8 cellular contexts compared by ENCODE assay signal in the genomic region with DNA sequence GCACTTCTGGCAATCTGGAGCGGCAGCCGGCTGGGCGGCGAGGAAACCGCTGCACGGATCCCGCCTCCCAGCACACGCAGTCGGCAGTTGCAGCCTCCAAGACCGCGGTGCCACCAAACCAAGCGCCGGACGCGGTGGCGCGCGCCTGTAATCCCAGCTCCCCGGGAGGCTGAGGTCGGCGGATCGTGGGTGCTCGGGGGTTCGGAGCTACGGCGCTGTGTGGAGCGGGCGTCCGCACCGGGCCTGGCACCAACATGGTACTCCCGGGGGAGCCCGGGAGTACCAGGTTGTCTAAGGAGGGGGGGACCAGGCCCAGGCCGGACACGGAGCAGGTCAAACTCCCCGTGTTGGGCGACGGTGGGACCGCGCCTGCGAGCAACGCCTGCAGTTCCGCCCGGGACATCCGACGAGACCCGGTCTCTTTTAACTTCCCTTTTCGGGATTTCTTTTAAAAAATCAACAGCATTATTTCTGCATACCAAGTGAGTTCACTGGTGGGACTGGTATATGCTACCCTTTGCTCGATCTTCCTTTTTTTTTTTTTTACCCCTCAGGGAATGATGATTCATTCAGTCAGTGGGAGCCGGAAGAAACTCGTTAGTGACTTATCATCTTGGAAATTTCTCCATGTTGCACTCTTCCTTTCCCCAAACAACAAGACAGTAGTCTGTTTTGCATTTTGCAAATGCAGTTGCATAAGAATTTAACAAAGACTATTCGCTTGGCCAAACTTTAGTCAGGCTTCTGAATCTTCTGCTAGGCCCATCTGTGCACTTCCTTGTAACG. TPM values are rescaled to one million over a fixed set of nuclear protein-coding genes. Genes with fewer than 3 reads are reported as not detected.
DNase-seq lines count a peak whose midpoint lies in the region; ATAC-seq lines count a peak whose summit lies in the region.

No MANE protein-coding gene starts in this region.

- no peaks in the 10 kb centered on the region for H3K36me3 ChIP-seq in SJCRH30

- no peaks in the 10 kb centered on the region for H3K9me3 Mint-ChIP-seq in activated T-cell treated with anti-CD3 and anti-CD28 coated beads, Interleukin-2, amount 50 U/mL, for 4 hours
- peaks cover 3% of the 10 kb centered on the region for H3K9me3 Mint-ChIP-seq in stimulated activated memory B cell treated with anti-CD40 and anti-IgM and Interleukin-4, amounts not matched to agents 10 μg/mL and 1 μg/mL and 100 μg/mL, for 72 hours

- H3K36me3 Mint-ChIP-seq in activated T-cell treated with anti-CD3 and anti-CD28 coated beads, Interleukin-2, amount 50 U/mL, for 4 hours (ENCODE audit: insufficient read depth): no peaks in the 10 kb centered on the region
- no peaks in the 10 kb centered on the region for H3K36me3 Mint-ChIP-seq in stimulated activated memory B cell treated with anti-CD40 and anti-IgM and Interleukin-4, amounts not matched to agents 10 μg/mL and 1 μg/mL and 100 μg/mL, for 72 hours

- no peaks in the 10 kb centered on the region for H3K9me3 ChIP-seq in SJCRH30 (replicated peaks)

- peaks cover 43% of the 10 kb centered on the region for H3K27me3 Mint-ChIP-seq in activated T-cell treated with anti-CD3 and anti-CD28 coated beads, Interleukin-2, amount 50 U/mL, for 4 hours (ENCODE audit: low read depth)
- H3K27me3 Mint-ChIP-seq in stimulated activated memory B cell treated with anti-CD40 and anti-IgM and Interleukin-4, amounts not matched to agents 10 μg/mL and 1 μg/mL and 100 μg/mL, for 72 hours: peaks cover 47% of the 10 kb centered on the region

- no peaks in the 10 kb centered on the region for H3K27me3 ChIP-seq in SJCRH30

- H3K4me1 Mint-ChIP-seq in activated T-cell treated with anti-CD3 and anti-CD28 coated beads, Interleukin-2, amount 50 U/mL, for 4 hours (ENCODE audit: low read depth): peaks cover 29% of the 10 kb centered on the region
- H3K4me1 Mint-ChIP-seq in stimulated activated memory B cell treated with anti-CD40 and anti-IgM and Interleukin-4, amounts not matched to agents 10 μg/mL and 1 μg/mL and 100 μg/mL, for 72 hours: peaks cover 47% of the 10 kb centered on the region

- H3K4me1 ChIP-seq in SJCRH30: no peaks in the 10 kb centered on the region

- no peak overlapping the region for H3K4me3 ChIP-seq in SJCRH30

- peak; percentile 23 to 32 for ATAC-seq in activated T-cell treated with anti-CD3 and anti-CD28 coated beads, Interleukin-2, amount 50 U/mL, for 4 hours
- ATAC-seq in left cardiac atrium (no peak), HG02840 (IDR thresholded peaks at IDR 0.05; ENCODE audit: low FRiP score, unreplicated experiment) (no peak), HG02798 (IDR thresholded peaks at IDR 0.05; ENCODE audit: poor library complexity, unreplicated experiment) (no peak)
- peak; percentile 25 for ATAC-seq in stimulated activated memory B cell treated with anti-CD40 and anti-IgM and Interleukin-4, amounts not matched to agents 10 μg/mL and 1 μg/mL and 100 μg/mL, for 72 hours

- intact Hi-C loops in left cardiac atrium (cut with DNase I): loop anchor here in 1 of 2 donors (10.0 kb wide), 1 partner anchor 93 kb away; no protein-coding TSS in a partner anchor

- peak overlapping the region; percentile 76 for H3K4me3 Mint-ChIP-seq in activated T-cell treated with anti-CD3 and anti-CD28 coated beads, Interleukin-2, amount 50 U/mL, for 4 hours
- H3K4me3 Mint-ChIP-seq in stimulated activated memory B cell treated with anti-CD40 and anti-IgM and Interleukin-4, amounts not matched to agents 10 μg/mL and 1 μg/mL and 100 μg/mL, for 72 hours: peak overlapping the region; percentile 78

- peak; percentile 65 for DNase-seq in activated CD8-positive, alpha-beta memory T cell treated with anti-CD3 and anti-CD28 coated beads for 24 hours
- DNase-seq in activated CD8-positive, alpha-beta memory T cell treated with anti-CD3 and anti-CD28 coated beads, Interleukin-2, amount 50 U/mL, for 4 hours: no peak
- no peak for DNase-seq in activated T-cell treated with anti-CD3 and anti-CD28 coated beads, Interleukin-2, amount 50 U/mL, for 4 hours
- DNase-seq in left cardiac atrium: peak; percentile 39
- no peak for DNase-seq in SJCRH30

- H3K27ac ChIP-seq in SJCRH30: no peak overlapping the region

- H3K27ac Mint-ChIP-seq in stimulated activated memory B cell treated with anti-CD40 and anti-IgM and Interleukin-4, amounts not matched to agents 10 μg/mL and 1 μg/mL and 100 μg/mL, for 72 hours: peak overlapping the region; percentile 16

RNA-seq across cellular contexts. Expression of gene ZNF311, which starts 27.6 kb away (rescaled TPM):
- under 1 TPM; 0.48 to 0.53 (median 0.52) TPM for total RNA-seq in activated T-cell treated with anti-CD3 and anti-CD28 coated beads, Interleukin-2, amount 50 U/mL, for 4 hours
- total RNA-seq in left cardiac atrium: under 1 TPM; 0.37 to 0.68 TPM
- not detected in 2 replicates for total RNA-seq in SJCRH30 (2014; rRNA removed; shearing (Covaris generic))

RNA-seq across cellular contexts. Expression of gene TRIM27, which starts 53.8 kb away (rescaled TPM):
- 10 to 100 TPM; 54.7 to 64.4 (median 58.4) TPM for total RNA-seq in activated T-cell treated with anti-CD3 and anti-CD28 coated beads, Interleukin-2, amount 50 U/mL, for 4 hours
- 10 to 100 TPM; 20.7 to 25.3 TPM for total RNA-seq in left cardiac atrium
- 48.2 and 52.8 TPM in 2 replicates for total RNA-seq in SJCRH30 (2014; rRNA removed; shearing (Covaris generic))

Comparison
In these comparisons a context has a peak if more than half of its experiments do, and no peak if none do; other contexts are left out.
1. DNase-seq: peak in activated CD8-positive, alpha-beta memory T cell treated with anti-CD3 and anti-CD28 coated beads for 24 hours (single experiment) and left cardiac atrium (single experiment); none in activated CD8-positive, alpha-beta memory T cell treated with anti-CD3 and anti-CD28 coated beads, Interleukin-2, amount 50 U/mL, for 4 hours (single experiment), activated T-cell treated with anti-CD3 and anti-CD28 coated beads, Interleukin-2, amount 50 U/mL, for 4 hours (single experiment) and SJCRH30 (0 of 2).
2. ATAC-seq: peak in activated T-cell treated with anti-CD3 and anti-CD28 coated beads, Interleukin-2, amount 50 U/mL, for 4 hours (2 of 2) and stimulated activated memory B cell treated with anti-CD40 and anti-IgM and Interleukin-4, amounts not matched to agents 10 μg/mL and 1 μg/mL and 100 μg/mL, for 72 hours (single experiment); none in left cardiac atrium (0 of 2), HG02840 (single experiment) and HG02798 (single experiment).